1 cellular context compared by ENCODE assay signal in the genomic region with DNA sequence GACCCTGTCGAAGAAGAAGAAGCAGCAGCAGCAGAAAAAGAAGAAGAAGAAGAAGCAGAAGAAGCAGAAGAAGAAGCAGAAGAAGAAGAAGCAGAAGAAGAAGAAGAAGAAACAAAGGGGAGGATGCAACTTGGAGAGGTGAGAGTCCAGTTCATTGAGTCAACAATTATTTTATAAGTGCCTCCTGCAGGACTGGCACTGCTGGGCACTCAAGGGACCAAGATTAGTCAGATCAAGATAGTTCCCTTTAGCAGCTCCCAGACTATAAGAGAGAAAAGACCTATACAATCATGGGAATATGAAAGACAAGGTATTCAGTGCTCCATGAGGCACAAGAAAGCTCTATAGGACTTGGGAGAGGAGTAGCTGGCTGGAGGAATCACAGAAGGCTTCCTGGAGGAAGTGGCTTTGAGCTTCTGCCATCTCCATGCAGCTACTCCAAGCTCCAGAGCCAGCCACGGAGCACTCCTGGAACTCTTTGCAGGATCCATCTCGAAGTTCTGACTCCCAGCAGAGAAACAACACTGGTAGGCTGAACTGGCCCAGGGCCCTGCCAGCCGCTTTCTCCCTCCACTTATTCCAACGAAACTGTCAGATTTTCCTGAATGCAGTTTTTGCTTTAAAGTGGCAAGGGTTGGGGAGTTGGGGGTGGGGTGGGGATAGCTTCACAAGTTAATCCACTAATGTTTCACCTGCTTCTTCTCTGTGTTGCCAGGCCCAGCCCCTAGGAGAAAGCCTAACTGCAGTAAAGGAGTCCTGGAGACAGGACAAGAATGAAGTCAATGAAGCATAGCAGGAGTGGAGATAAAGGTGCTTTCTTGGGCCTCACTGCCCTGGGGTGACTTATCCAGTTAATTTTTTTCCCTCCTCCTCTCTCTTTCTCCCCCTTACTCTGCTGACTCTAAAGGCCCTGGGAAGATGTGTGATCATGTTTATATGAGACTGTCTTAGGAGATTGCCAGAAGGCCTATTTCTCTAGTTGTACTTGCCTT.
A peak's percentile ranks its signal among the peaks of the same experiment; 100 is the strongest.
TF ChIP-seq lines count a peak whose summit lies in the region.

No MANE protein-coding gene starts in this region.

TF ChIP-seq in HEK293, 187 proteins besides CTCF, POLR2A, EP300 and RAD21 (continued from another document):
- TF ChIP-seq, protein P1, sequence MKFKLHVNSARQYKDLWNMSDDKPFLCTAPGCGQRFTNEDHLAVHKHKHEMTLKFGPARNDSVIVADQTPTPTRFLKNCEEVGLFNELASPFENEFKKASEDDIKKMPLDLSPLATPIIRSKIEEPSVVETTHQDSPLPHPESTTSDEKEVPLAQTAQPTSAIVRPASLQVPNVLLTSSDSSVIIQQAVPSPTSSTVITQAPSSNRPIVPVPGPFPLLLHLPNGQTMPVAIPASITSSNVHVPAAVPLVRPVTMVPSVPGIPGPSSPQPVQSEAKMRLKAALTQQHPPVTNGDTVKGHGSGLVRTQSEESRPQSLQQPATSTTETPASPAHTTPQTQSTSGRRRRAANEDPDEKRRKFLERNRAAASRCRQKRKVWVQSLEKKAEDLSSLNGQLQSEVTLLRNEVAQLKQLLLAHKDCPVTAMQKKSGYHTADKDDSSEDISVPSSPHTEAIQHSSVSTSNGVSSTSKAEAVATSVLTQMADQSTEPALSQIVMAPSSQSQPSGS (tag by site-specific recombination; IDR thresholded peaks at IDR 0.05; ENCODE audit: low read depth) = no peak
- TF ChIP-seq ZBTB48 (tag by site-specific recombination; IDR thresholded peaks at IDR 0.05) = 0 out of 2 replicates have a peak, but pooled peaks have one; percentile 21
- peak; percentile 73; the same call in 1 of the 2 replicates for TF ChIP-seq ZBTB20 (tag by site-specific recombination; IDR thresholded peaks at IDR 0.05)
- TF ChIP-seq ZIC2 (tag by site-specific recombination; IDR thresholded peaks at IDR 0.05) = no peak
- TF ChIP-seq ZNF157 (tag by site-specific recombination; IDR thresholded peaks at IDR 0.05) = no peak
- TF ChIP-seq ZNF140 (tag by site-specific recombination; IDR thresholded peaks at IDR 0.05) = no peak
- no peak for TF ChIP-seq PBX3 (CRISPR knock-in tag; IDR thresholded peaks at IDR 0.05)
- TF ChIP-seq TRIM28 (IDR thresholded peaks at IDR 0.05; ENCODE audit: borderline replicate concordance, low read length) = 0 out of 2 replicates have a peak, but pooled peaks have one; percentile 15
- no peak for TF ChIP-seq EGR2 (tag by site-specific recombination; IDR thresholded peaks at IDR 0.05; ENCODE audit: low read depth)
- TF ChIP-seq ZXDB (tag by site-specific recombination; IDR thresholded peaks at IDR 0.05) = 0 out of 2 replicates have a peak, but pooled peaks have one; percentile 26
- TF ChIP-seq ZNF292 (tag by site-specific recombination; IDR thresholded peaks at IDR 0.05; ENCODE audit: borderline replicate concordance, low read depth) = no peak
- TF ChIP-seq ZNF596 (tag by site-specific recombination; IDR thresholded peaks at IDR 0.05) = peak; percentile 50; the same call in 1 of the 2 replicates
- no peak for TF ChIP-seq ZNF16 (tag by site-specific recombination; IDR thresholded peaks at IDR 0.05; ENCODE audit: low read depth)
- no peak for TF ChIP-seq ZNF416 (tag by site-specific recombination; IDR thresholded peaks at IDR 0.05)
- TF ChIP-seq ZBTB1 (tag by site-specific recombination; IDR thresholded peaks at IDR 0.05) = no peak
- TF ChIP-seq ZNF514 (tag by site-specific recombination; IDR thresholded peaks at IDR 0.05) = no peak
